ENCODE assay signal across 8 cellular contexts in the genomic region with DNA sequence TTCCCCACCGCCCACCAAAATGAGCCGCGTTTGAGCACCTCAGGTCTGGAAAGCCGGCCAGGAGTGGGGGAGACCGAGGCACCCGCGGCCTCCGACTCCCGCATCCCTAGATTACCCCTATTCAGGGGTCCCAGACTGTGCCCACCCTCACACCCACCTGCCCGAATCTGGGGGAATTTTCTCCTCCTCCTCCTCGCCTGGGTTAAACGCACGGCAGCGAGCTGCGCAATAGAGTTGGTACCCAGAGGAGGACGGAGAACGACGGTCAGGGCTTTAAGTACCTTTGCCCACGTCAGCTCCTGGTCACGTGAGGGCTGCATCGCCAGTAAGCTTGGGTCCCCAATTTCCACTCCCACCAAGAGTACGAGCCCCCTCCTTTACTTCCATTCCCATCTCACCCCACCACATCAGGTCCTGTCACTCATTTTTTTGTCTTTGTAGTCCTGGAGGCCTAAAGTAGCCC. TPM values are rescaled to one million over a fixed set of nuclear protein-coding genes. Genes with fewer than 3 reads are reported as not detected.
DNase-seq lines count a peak whose midpoint lies in the region; ATAC-seq, FAIRE-seq and TF ChIP-seq lines count a peak whose summit lies in the region.

A gene (minus strand): TSS at position 250 of the 463 bp plus-strand sequence. CDS start 2,262 bp downstream, outside the sequence.

- TF ChIP-seq CTCF in GM12875 (IDR thresholded peaks at IDR 0.05; ENCODE audit: borderline replicate concordance, insufficient read depth, low read depth, low read length) (no peak), kidney (IDR thresholded peaks at IDR 0.05; ENCODE audit: borderline replicate concordance, extremely low read depth, insufficient read depth) (no peak)

- DNase-seq in NCI-H82 (lab: John Stamatoyannopoulos, UW) (peak; percentile 22), kidney (peak; percentile 84), H4 (ENCODE audit: low spot score) (no peak)

- H3K27me3 ChIP-seq in skeletal muscle tissue (ENCODE audit: control insufficient read depth in 3 of 3, insufficient read depth in 3 of 3, low read length in 3 of 3): no peaks in the 10 kb centered on the region

- H3K9ac ChIP-seq in kidney (ENCODE audit: low read length in 2 of 2) (peak within 1 kb of the TSS; percentile 48 to 80), skeletal muscle tissue (ENCODE audit: low read depth in 1 of 3, low read length in 3 of 3) (peak within 1 kb of the TSS; percentile 53 to 79 (median 65))

- H3K4me3 ChIP-seq in GM12875 (ENCODE audit: low read depth, low read length) (peak within 1 kb of the TSS; percentile 64), kidney (ENCODE audit: low read length in 2 of 2) (peak within 1 kb of the TSS; percentile 80 to 84), skeletal muscle tissue (ENCODE audit: low read length in 3 of 3) (peak within 1 kb of the TSS; percentile 75 to 81 (median 80))

- H3K27ac ChIP-seq in cingulate gyrus (ENCODE audit: low read depth, low read length): peak within 1 kb of the TSS; percentile 83
- H3K27ac ChIP-seq in kidney (ENCODE audit: low read depth in 2 of 2, low read length in 2 of 2): peak within 1 kb of the TSS; percentile 71 to 72
- peak within 1 kb of the TSS; percentile 27 for H3K27ac ChIP-seq in skeletal muscle tissue (ENCODE audit: low read depth, low read length)

- H3K4me1 ChIP-seq in kidney (ENCODE audit: control insufficient read depth in 1 of 2, insufficient read depth in 1 of 2, low read depth in 1 of 2, low read length in 2 of 2) (peaks cover 0 to 2% of the 10 kb centered on the region in 2 donors), skeletal muscle tissue (ENCODE audit: control insufficient read depth in 3 of 3, insufficient read depth in 3 of 3, low read length in 3 of 3) (no peaks in the 10 kb centered on the region)

- ATAC-seq in HG02678 (IDR thresholded peaks at IDR 0.05; ENCODE audit: unreplicated experiment) (peak; percentile 67), GM18517 (IDR thresholded peaks at IDR 0.05; ENCODE audit: unreplicated experiment) (no peak)

- H3K36me3 ChIP-seq in kidney (ENCODE audit: control insufficient read depth in 1 of 2, insufficient read depth in 2 of 2, low read length in 2 of 2): peaks cover 0 to 5% of the 10 kb centered on the region in 2 donors
- H3K36me3 ChIP-seq in skeletal muscle tissue (ENCODE audit: control insufficient read depth in 3 of 3, insufficient read depth in 3 of 3, low read length in 3 of 3): peaks cover 0 to 2% (median 0%) of the 10 kb centered on the region in 3 donors

- H3K9me3 ChIP-seq in kidney (ENCODE audit: control insufficient read depth in 1 of 2, low read length in 2 of 2) (no peaks in the 10 kb centered on the region), skeletal muscle tissue (ENCODE audit: control insufficient read depth in 3 of 3, low read length in 3 of 3) (no peaks in the 10 kb centered on the region)

- intact Hi-C loops in kidney (cut with DNase I): no loop called here

- no peak for FAIRE-seq in kidney (lab: Jason Lieb, UNC)

RNA-seq across cellular contexts. Expression of the gene that starts here (rescaled TPM):
- total RNA-seq in kidney (44.0 TPM), skeletal muscle tissue (84.0 TPM)
- polyA plus RNA-seq in kidney (ENCODE audit: insufficient read depth, low read depth, low replicate concordance): 38.4 TPM
- total RNA-seq in H4 (2014; rRNA removed; shearing (Covaris generic)): 1.5 and 5.9 TPM in 2 replicates

Comparison
In these comparisons a context has a peak if more than half of its experiments do, and no peak if none do; other contexts are left out.
1. H3K27ac ChIP-seq: peak in every context shown above with its lines; median percentile 83 in cingulate gyrus; 72 in kidney; 27 in skeletal muscle tissue.